Comparison of ENCODE assay signal across 29 cellular contexts in genomic region chr20:61557603-61558002, GRCh38.
"Had no signal": no experiment of that assay in that cellular context is flagged by ENCODE, and none has a peak within 500 bp of the region (broad histone marks: within the 10 kb centered on the region; RNA-seq: fewer than 3 reads in every experiment).

No MANE protein-coding gene starts in this region.

- H3K36me3 ChIP-seq: breast epithelium, Peyer's patch, SJCRH30 had no signal

- H3K27me3 ChIP-seq: breast epithelium, Peyer's patch had no signal

- H3K4me3 Mint-ChIP-seq: activated CD4-positive, alpha-beta T cell treated with anti-CD3 and anti-CD28 coated beads, Interleukin-2, amount 10 ng/mL, durations not matched to agents 24 days and 14 days; activated CD8-positive, alpha-beta T cell treated with anti-CD3 and anti-CD28 coated beads for 36 hours; activated naive CD8-positive, alpha-beta T cell treated with anti-CD3 and anti-CD28 coated beads for 36 hours; activated T-cell treated with anti-CD3 and anti-CD28 coated beads, Interleukin-2, amount 50 U/mL, for 72 hours; activated T-helper 17 cell treated with anti-CD3 and anti-CD28 coated beads, Interleukin-2, amount 50 U/mL, for 72 hours had no signal

- H3K9me3 Mint-ChIP-seq: activated CD4-positive, alpha-beta T cell treated with anti-CD3 and anti-CD28 coated beads, Interleukin-2, amount 10 ng/mL, durations not matched to agents 24 days and 14 days; activated T-helper 17 cell treated with anti-CD3 and anti-CD28 coated beads, Interleukin-2, amount 50 U/mL, for 72 hours had no signal

- DNase-seq: activated CD4-positive, alpha-beta T cell treated with anti-CD3 and anti-CD28 coated beads, Interleukin-2, amount 10 ng/mL, durations not matched to agents 24 days and 14 days; activated CD4-positive, alpha-beta T cell treated with anti-CD3 and anti-CD28 coated beads, Interleukin-2, amount 50 U/mL, for 4 hours; activated CD8-positive, alpha-beta T cell treated with anti-CD3 and anti-CD28 coated beads for 36 hours; activated effector memory CD4-positive, alpha-beta T cell treated with anti-CD3 and anti-CD28 coated beads, Interleukin-2, amount 50 U/mL, for 16 hours; activated naive CD4-positive, alpha-beta T cell; activated naive CD4-positive, alpha-beta T cell treated with anti-CD3 and anti-CD28 coated beads, Interleukin-2, amount 50 U/mL, for 16 hours; activated naive CD8-positive, alpha-beta T cell treated with anti-CD3 and anti-CD28 coated beads for 36 hours; activated T-cell treated with anti-CD3 and anti-CD28 coated beads, Interleukin-2, amount 50 U/mL, for 1 hour; activated T-cell treated with anti-CD3 and anti-CD28 coated beads, Interleukin-2, amount 50 U/mL, for 72 hours; amniotic stem cell; aorta; Karpas-422; KBM-7; NCI-H1048; NCI-H1436; NCI-H1694; NCI-H2029; NCI-H446; NCI-H510A treated with DMSO at 0.1 percent for 48 hours; NCI-H526 treated with DMSO at 0.1 percent for 48 hours; PC-3; Peyer's patch; RPMI8226; SJCRH30; T1000 had no signal

- H3K27ac ChIP-seq: breast epithelium, coronary artery, Peyer's patch, SJCRH30, SK-N-MC had no signal

- H3K36me3 Mint-ChIP-seq: activated naive CD8-positive, alpha-beta T cell treated with anti-CD3 and anti-CD28 coated beads for 36 hours had no signal

- ATAC-seq: activated CD8-positive, alpha-beta T cell treated with anti-CD3 and anti-CD28 coated beads for 36 hours; activated T-cell treated with anti-CD3 and anti-CD28 coated beads, Interleukin-2, amount 50 U/mL, for 72 hours; activated T-helper 17 cell treated with anti-CD3 and anti-CD28 coated beads, Interleukin-2, amount 50 U/mL, for 72 hours; PC-3 had no signal

- H3K4me1 ChIP-seq: breast epithelium, Peyer's patch, SJCRH30 had no signal

- H3K9me3 ChIP-seq: Peyer's patch had no signal

- H3K4me1 Mint-ChIP-seq: activated CD4-positive, alpha-beta T cell treated with anti-CD3 and anti-CD28 coated beads, Interleukin-2, amount 10 ng/mL, durations not matched to agents 24 days and 14 days; activated naive CD8-positive, alpha-beta T cell treated with anti-CD3 and anti-CD28 coated beads for 36 hours; activated T-helper 17 cell treated with anti-CD3 and anti-CD28 coated beads, Interleukin-2, amount 50 U/mL, for 72 hours had no signal

- H3K4me3 ChIP-seq: breast epithelium, coronary artery, Peyer's patch, SJCRH30, SK-N-MC had no signal

- H3K27me3 Mint-ChIP-seq: activated CD4-positive, alpha-beta T cell treated with anti-CD3 and anti-CD28 coated beads, Interleukin-2, amount 10 ng/mL, durations not matched to agents 24 days and 14 days; activated CD8-positive, alpha-beta T cell treated with anti-CD3 and anti-CD28 coated beads for 36 hours; activated T-helper 17 cell treated with anti-CD3 and anti-CD28 coated beads, Interleukin-2, amount 50 U/mL, for 72 hours had no signal

- H3K27ac Mint-ChIP-seq: activated CD4-positive, alpha-beta T cell treated with anti-CD3 and anti-CD28 coated beads, Interleukin-2, amount 10 ng/mL, durations not matched to agents 24 days and 14 days; activated CD8-positive, alpha-beta T cell treated with anti-CD3 and anti-CD28 coated beads for 36 hours; activated naive CD8-positive, alpha-beta T cell treated with anti-CD3 and anti-CD28 coated beads for 36 hours; activated T-cell treated with anti-CD3 and anti-CD28 coated beads, Interleukin-2, amount 50 U/mL, for 72 hours; activated T-helper 17 cell treated with anti-CD3 and anti-CD28 coated beads, Interleukin-2, amount 50 U/mL, for 72 hours had no signal
